11 cellular contexts compared by ENCODE assay signal in the genomic region with DNA sequence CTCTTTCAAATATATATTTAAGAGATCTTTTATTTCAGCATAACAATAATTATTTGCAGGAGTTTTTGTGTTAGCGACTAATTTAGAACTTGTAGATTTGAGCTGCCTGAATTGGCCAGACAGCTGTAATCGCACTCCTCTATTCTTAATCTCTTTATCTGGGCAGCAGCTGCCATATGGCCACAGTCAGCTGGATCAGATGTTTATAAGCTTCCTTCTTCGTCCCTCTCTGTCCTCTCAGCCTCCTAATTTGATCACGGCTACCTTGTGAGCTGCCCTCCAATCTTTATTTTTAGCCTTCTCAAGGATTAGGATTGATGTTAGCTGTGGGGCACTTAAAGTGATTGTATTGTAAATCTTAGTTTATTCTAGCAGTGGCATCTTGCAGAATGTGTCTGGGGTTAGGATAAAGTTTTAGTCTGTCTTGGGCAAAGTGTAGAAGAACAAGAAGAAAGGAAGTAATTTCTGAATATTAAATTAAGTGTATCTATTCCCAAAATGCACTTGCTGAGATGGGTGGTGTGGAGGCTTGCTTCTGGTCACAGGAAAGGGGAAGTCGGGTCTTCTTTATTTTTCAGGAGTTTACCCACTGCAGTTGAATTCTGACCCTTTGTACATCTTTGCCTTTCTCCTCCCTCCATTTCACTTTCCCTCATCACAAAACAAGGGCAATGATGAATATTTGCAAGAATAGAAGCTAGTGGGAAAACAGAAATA. TPM values are rescaled to one million over a fixed set of nuclear protein-coding genes. Genes with fewer than 3 reads are reported as not detected.
DNase-seq lines count a peak whose midpoint lies in the region; ATAC-seq and TF ChIP-seq lines count a peak whose summit lies in the region.
"Had no signal": no experiment of that assay in that cellular context is flagged by ENCODE, and none has a peak within 500 bp of the region (broad histone marks: within the 10 kb centered on the region; RNA-seq: fewer than 3 reads in every experiment).

No MANE protein-coding gene starts in this region.

- H3K36me3 ChIP-seq in psoas muscle (ENCODE audit: insufficient read depth in 1 of 2, low read depth in 1 of 2) (peaks cover 4 to 22% of the 10 kb centered on the region in 2 donors), left lung (peaks cover 0 to 23% of the 10 kb centered on the region in 2 donors)

- intact Hi-C loops in psoas muscle (cut with DNase I) (loop anchor here (5.0 to 10.0 kb wide), 3 partner anchors 103 to 155 kb away; no protein-coding TSS in a partner anchor), left lung (cut with DNase I) (no loop called here)

- H3K9me3 ChIP-seq in psoas muscle: no peaks in the 10 kb centered on the region
- no peaks in the 10 kb centered on the region for H3K9me3 ChIP-seq in left lung
- H3K9me3 ChIP-seq: adrenal gland had no signal

- WGBS in psoas muscle, 3 donors: 8 to 18% (median 9%) methylated on average over 5 of the region's 5 CpGs

- H3K27me3 ChIP-seq in psoas muscle (ENCODE audit: insufficient read depth in 3 of 3, low read length in 2 of 3) (no peaks in the 10 kb centered on the region), left lung (no peaks in the 10 kb centered on the region)
- H3K27me3 ChIP-seq: adrenal gland had no signal

- peak overlapping the region; percentile 46 for H3K4me3 ChIP-seq in GM08714 (ENCODE audit: low read length)
- H3K4me3 ChIP-seq in psoas muscle: peak overlapping the region; percentile 81
- no peak overlapping the region for H3K4me3 ChIP-seq in left lung
- H3K4me3 ChIP-seq: adrenal gland, skin epidermis had no signal

- TF ChIP-seq CTCF in psoas muscle (IDR thresholded peaks at IDR 0.05) (no peak), left lung (IDR thresholded peaks at IDR 0.05) (no peak)

- DNase-seq in NCI-H2227 (lab: John Stamatoyannopoulos, UW; ENCODE audit: unreplicated experiment) (peak; percentile 26), caudate nucleus (lab: John Stamatoyannopoulos, UW) (no peak), psoas muscle (no peak), left lung (no peak), GOT3 (lab: John Stamatoyannopoulos, UW) (no peak)
- DNase-seq: adrenal gland, H7 had no signal

- peak overlapping the region; percentile 87 for H3K27ac ChIP-seq in caudate nucleus (ENCODE audit: low read depth, low read length)
- H3K27ac ChIP-seq in psoas muscle: peak overlapping the region; percentile 85
- H3K27ac ChIP-seq in left lung: peak overlapping the region in 1 of 2 donors; percentile 2
- H3K27ac ChIP-seq: adrenal gland had no signal

- peaks cover 28% of the 10 kb centered on the region for H3K4me1 ChIP-seq in psoas muscle
- peaks cover 9 to 39% of the 10 kb centered on the region in 2 donors for H3K4me1 ChIP-seq in left lung

- ATAC-seq in psoas muscle (no peak), GM21529 (IDR thresholded peaks at IDR 0.05; ENCODE audit: unreplicated experiment) (no peak), left lung (no peak), GM19397 (IDR thresholded peaks at IDR 0.05; ENCODE audit: unreplicated experiment) (no peak)

RNA-seq across cellular contexts. Expression of gene ZBTB18, which starts 1.1 kb away (rescaled TPM):
- total RNA-seq in psoas muscle: 10 to 100 TPM; 49.3 to 85.0 (median 58.3) TPM
- polyA plus RNA-seq in psoas muscle: 10 to 100 TPM; 18.8 to 70.8 (median 27.3) TPM
- total RNA-seq in left lung: 10 to 100 TPM; 20.6 to 23.5 TPM

Comparison
In these comparisons a context has a peak if more than half of its experiments do, and no peak if none do; other contexts are left out.
1. H3K4me3 ChIP-seq: peak in GM08714 (single experiment) and psoas muscle (single experiment); none in left lung (0 of 2).
2. intact Hi-C loops: an anchor here in psoas muscle (5.0 to 10.0 kb wide); none called in left lung.